In genomic region chr12:97299867-97300266, GRCh38 we compare ENCODE assay signal across 21 cellular contexts.
DNase-seq lines count a peak whose midpoint lies in the region; ATAC-seq, FAIRE-seq and TF ChIP-seq lines count a peak whose summit lies in the region.
"Had no signal": no experiment of that assay in that cellular context is flagged by ENCODE, and none has a peak within 500 bp of the region (broad histone marks: within the 10 kb centered on the region; RNA-seq: fewer than 3 reads in every experiment).

No MANE protein-coding gene starts in this region.

- H4K20me1 ChIP-seq in HepG2 (ENCODE audit: insufficient read depth, low read length) = no peaks in the 10 kb centered on the region
- H4K20me1 ChIP-seq: BLaER1 treated with 17β-estradiol and CSF1 and Interleukin-3, amounts not matched to agents 10 nM and 100 nM had no signal

- intact Hi-C loops in HepG2 (cut with micrococcal nuclease; ENCODE audit: unreplicated experiment) = no loop called here
- intact Hi-C loops in right lobe of liver (cut with DNase I) = no loop called here
- intact Hi-C loops in esophagus muscularis mucosa (cut with DNase I) = loop anchor here (5.0 to 10.0 kb wide), 2 partner anchors 145 to 723 kb away; no protein-coding TSS in a partner anchor

- POLR2A ChIA-PET in HepG2 (lab: Yijun Ruan, JAX) = no interaction called here

- BruUV-seq in HepG2 (replicated peaks; lab: Mats Ljungman, UMichigan) = no TSS peak

- no peak overlapping the region for H3K4me3 Mint-ChIP-seq in nephron
- H3K4me3 Mint-ChIP-seq in activated T-cell treated with anti-CD3 and anti-CD28 coated beads, Interleukin-2, amount 50 U/mL, for 72 hours = no peak overlapping the region
- H3K4me3 Mint-ChIP-seq: B cell; CD8-positive, alpha-beta T cell; HFFc6 had no signal

- peaks cover 10% of the 10 kb centered on the region for H3K9me3 Mint-ChIP-seq in nephron
- peaks cover 1 to 3% of the 10 kb centered on the region in 2 donors for H3K9me3 Mint-ChIP-seq in activated T-cell treated with anti-CD3 and anti-CD28 coated beads, Interleukin-2, amount 50 U/mL, for 72 hours

- peak overlapping the region; percentile 44 to 59 (median 50) for H3K27ac Mint-ChIP-seq in nephron
- no peak overlapping the region for H3K27ac Mint-ChIP-seq in activated T-cell treated with anti-CD3 and anti-CD28 coated beads, Interleukin-2, amount 50 U/mL, for 72 hours
- H3K27ac Mint-ChIP-seq: B cell; CD8-positive, alpha-beta T cell; HFFc6 had no signal

- H3K27ac ChIP-seq in HepG2 (ENCODE audit: extremely low read length, insufficient read depth, low read length) (no peak overlapping the region), right lobe of liver (no peak overlapping the region), esophagus muscularis mucosa (replicated peaks in 1 of 4) (no peak overlapping the region)
- H3K27ac ChIP-seq: BLaER1 treated with 17β-estradiol and CSF1 and Interleukin-3, amounts not matched to agents 10 nM and 100 nM; HL-60 had no signal

- no peak overlapping the region for H3K4me2 ChIP-seq in HepG2 (ENCODE audit: low read depth, low read length)

- no peaks in the 10 kb centered on the region for H3K79me2 ChIP-seq in HepG2 (ENCODE audit: insufficient read depth, low read length)

- H3K4me3 ChIP-seq in HepG2 (replicated peaks in 1 of 3; ENCODE audit: insufficient read depth in 1 of 3, low read depth in 2 of 3, low read length in 3 of 3) (no peak overlapping the region), right lobe of liver (no peak overlapping the region), esophagus muscularis mucosa (no peak overlapping the region)
- H3K4me3 ChIP-seq: BLaER1 treated with 17β-estradiol and CSF1 and Interleukin-3, amounts not matched to agents 10 nM and 100 nM; GM12878 had no signal

- H3K36me3 Mint-ChIP-seq in nephron (ENCODE audit: low read depth) = no peaks in the 10 kb centered on the region
- peaks cover 0 to 1% of the 10 kb centered on the region in 2 donors for H3K36me3 Mint-ChIP-seq in activated T-cell treated with anti-CD3 and anti-CD28 coated beads, Interleukin-2, amount 50 U/mL, for 72 hours (ENCODE audit: insufficient read depth in 2 of 2)
- H3K36me3 Mint-ChIP-seq: CD8-positive, alpha-beta T cell had no signal

- TF ChIP-seq EP300 in HepG2 (IDR thresholded peaks at IDR 0.05; ENCODE audit: low read depth in 2 of 2, low read length in 2 of 2) (no peak), HepG2 (CRISPR knock-in tag; IDR thresholded peaks at IDR 0.05; ENCODE audit: borderline replicate concordance) (no peak), esophagus muscularis mucosa (IDR thresholded peaks at IDR 0.05) (no peak)

- DNase-seq in HepG2 (ENCODE audit: low spot score) = peak; percentile 10
- no peak for DNase-seq in right lobe of liver
- peak; percentile 8 for DNase-seq in esophagus muscularis mucosa (ENCODE audit: extremely low spot score)
- DNase-seq in DMS153 (lab: John Stamatoyannopoulos, UW) = no peak
- DNase-seq in activated CD4-positive, alpha-beta T cell treated with anti-CD3 and anti-CD28 coated beads for 4 hours = no peak
- DNase-seq in activated T-cell treated with anti-CD3 and anti-CD28 coated beads, Interleukin-2, amount 50 U/mL, for 72 hours = no peak
- DNase-seq: 8988T; Calu3; CD8-positive, alpha-beta T cell; DMS53; DND-41; EL; GOT3; H7; HFFc6 had no signal

- H3K27me3 ChIP-seq in HepG2 (ENCODE audit: control insufficient read depth in 1 of 2, insufficient read depth in 2 of 2, low read length in 2 of 2) = no peaks in the 10 kb centered on the region
- H3K27me3 ChIP-seq in right lobe of liver = no peaks in the 10 kb centered on the region
- H3K27me3 ChIP-seq in esophagus muscularis mucosa = no peaks in the 10 kb centered on the region
- H3K27me3 ChIP-seq: BLaER1 treated with 17β-estradiol and CSF1 and Interleukin-3, amounts not matched to agents 10 nM and 100 nM had no signal

- H3K9me3 ChIP-seq in HepG2 (ENCODE audit: low read length) = peaks cover 9% of the 10 kb centered on the region; the same call in 1 of the 2 replicates
- H3K9me3 ChIP-seq in right lobe of liver = no peaks in the 10 kb centered on the region
- peaks cover 0 to 9% (median 8%) of the 10 kb centered on the region in 4 donors for H3K9me3 ChIP-seq in esophagus muscularis mucosa

- no peak overlapping the region for H3K9ac ChIP-seq in HepG2 (ENCODE audit: insufficient read depth, low read depth, low read length)
- H3K9ac ChIP-seq: BLaER1 treated with 17β-estradiol and CSF1 and Interleukin-3, amounts not matched to agents 10 nM and 100 nM had no signal

- peaks cover 4% of the 10 kb centered on the region for H3K27me3 Mint-ChIP-seq in nephron (ENCODE audit: low read depth)
- H3K27me3 Mint-ChIP-seq in activated T-cell treated with anti-CD3 and anti-CD28 coated beads, Interleukin-2, amount 50 U/mL, for 72 hours (ENCODE audit: low read depth) = peaks cover 15% of the 10 kb centered on the region

- H3K4me1 Mint-ChIP-seq in nephron = peaks cover 36% of the 10 kb centered on the region
- H3K4me1 Mint-ChIP-seq in activated T-cell treated with anti-CD3 and anti-CD28 coated beads, Interleukin-2, amount 50 U/mL, for 72 hours (ENCODE audit: low read depth) = no peaks in the 10 kb centered on the region
- H3K4me1 Mint-ChIP-seq: B cell had no signal

- CTCF ChIA-PET in HepG2 (lab: Yijun Ruan, JAX; ENCODE audit: low intra/inter-chr PET ratio, low total read pairs) = no interaction called here

- 0% methylated on average over 5 of the region's 5 CpGs for WGBS in HepG2 (ENCODE audit: low lambda C conversion rate)
- WGBS in right lobe of liver (ENCODE audit: insufficient coverage, low coverage, low lambda C conversion rate, missing lambda C conversion rate) = 32% methylated on average over 5 of the region's 5 CpGs
- WGBS in esophagus muscularis mucosa = 84% methylated on average over 5 of the region's 5 CpGs

- TF ChIP-seq POLR2A in HepG2 (IDR thresholded peaks at IDR 0.05; ENCODE audit: insufficient read depth in 1 of 2, low read depth in 2 of 2, low read length in 2 of 2) (no peak), right lobe of liver (IDR thresholded peaks at IDR 0.05) (no peak), esophagus muscularis mucosa (IDR thresholded peaks at IDR 0.05; ENCODE audit: low read depth) (no peak)

- no peak for TF ChIP-seq CTCF in HepG2 (CRISPR knock-in tag; IDR thresholded peaks at IDR 0.05)
- no peak for TF ChIP-seq CTCF in right lobe of liver (IDR thresholded peaks at IDR 0.05)
- no peak for TF ChIP-seq CTCF in esophagus muscularis mucosa (IDR thresholded peaks at IDR 0.05)
- TF ChIP-seq CTCF in nephron (IDR thresholded peaks at IDR 0.05; ENCODE audit: unreplicated experiment in 3 of 3) = no peak

- peak; percentile 66 for FAIRE-seq in HepG2 (lab: Jason Lieb, UNC)
- FAIRE-seq: GM12878 had no signal

- TF ChIP-seq RAD21 in HepG2 (CRISPR knock-in tag; IDR thresholded peaks at IDR 0.05) = no peak

- H3K4me1 ChIP-seq in HepG2 (ENCODE audit: insufficient read depth, low read length) = peaks cover 16% of the 10 kb centered on the region
- H3K4me1 ChIP-seq in right lobe of liver = no peaks in the 10 kb centered on the region
- H3K4me1 ChIP-seq in esophagus muscularis mucosa = no peaks in the 10 kb centered on the region

- H2AFZ ChIP-seq in HepG2 (ENCODE audit: low read length) = no peak overlapping the region

- H3K36me3 ChIP-seq in HepG2 (replicated peaks in 1 of 2; ENCODE audit: control insufficient read depth in 1 of 2, insufficient read depth in 2 of 2, low read length in 2 of 2) = no peaks in the 10 kb centered on the region
- H3K36me3 ChIP-seq in right lobe of liver = no peaks in the 10 kb centered on the region
- H3K36me3 ChIP-seq in esophagus muscularis mucosa = no peaks in the 10 kb centered on the region
- H3K36me3 ChIP-seq: BLaER1 treated with 17β-estradiol and CSF1 and Interleukin-3, amounts not matched to agents 10 nM and 100 nM had no signal

- in situ Hi-C loops in HepG2 (cut with HindIII; ENCODE audit: extremely low pct_ligation_motif_present, low pct_unique_long_range_greater_than_20kb) = loop anchor here (10.0 to 25.0 kb wide), 2 partner anchors 315 to 713 kb away; no protein-coding TSS in a partner anchor

- ATAC-seq in HepG2 (peak; percentile 78), right lobe of liver (no peak)
- ATAC-seq in activated T-cell treated with anti-CD3 and anti-CD28 coated beads, Interleukin-2, amount 50 U/mL, for 72 hours (replicated peaks in 1 of 2) = no peak
- ATAC-seq: CD8-positive, alpha-beta T cell; GM12878; HCT116 had no signal

TF ChIP-seq in HepG2, 621 proteins besides CTCF, POLR2A, EP300 and RAD21 (continues in another document):
- TF ChIP-seq HBP1 (CRISPR knock-in tag; IDR thresholded peaks at IDR 0.05; ENCODE audit: low read depth) = no peak
- no peak for TF ChIP-seq SSRP1 (CRISPR knock-in tag; IDR thresholded peaks at IDR 0.05)
- TF ChIP-seq RELA (CRISPR knock-in tag; IDR thresholded peaks at IDR 0.05) = no peak
- TF ChIP-seq ZNF260 (CRISPR knock-in tag; IDR thresholded peaks at IDR 0.05; ENCODE audit: borderline replicate concordance, low read depth) = no peak
- no peak for TF ChIP-seq HOXA3 (CRISPR knock-in tag; IDR thresholded peaks at IDR 0.05)
- peak; percentile 38; the same call in 1 of the 2 replicates for TF ChIP-seq HNF4G (IDR thresholded peaks at IDR 0.05; ENCODE audit: borderline replicate concordance, low read depth, low read length)
- TF ChIP-seq HNF4G (CRISPR knock-in tag; IDR thresholded peaks at IDR 0.05; ENCODE audit: borderline replicate concordance, low read depth) = no peak
- TF ChIP-seq TARDBP (CRISPR knock-in tag; IDR thresholded peaks at IDR 0.05) = 0 out of 2 replicates have a peak, but pooled peaks have one; percentile 26
- TF ChIP-seq SALL1 (CRISPR knock-in tag; IDR thresholded peaks at IDR 0.05) = peak; percentile 12; the same call in 1 of the 2 replicates
- TF ChIP-seq ATM (IDR thresholded peaks at IDR 0.05; ENCODE audit: borderline replicate concordance) = no peak

Comparison
In these comparisons a context has a peak if more than half of its experiments do, and no peak if none do; other contexts are left out.
1. DNase-seq: peak in HepG2 (single experiment) and esophagus muscularis mucosa (single experiment); none in right lobe of liver (0 of 3), DMS153 (single experiment), activated CD4-positive, alpha-beta T cell treated with anti-CD3 and anti-CD28 coated beads for 4 hours (0 of 2) and activated T-cell treated with anti-CD3 and anti-CD28 coated beads, Interleukin-2, amount 50 U/mL, for 72 hours (0 of 2).